Comparison of ENCODE assay signal across 22 cellular contexts in genomic region chr12:10223208-10223607, GRCh38. TPM values are rescaled to one million over a fixed set of nuclear protein-coding genes. Genes with fewer than 3 reads are reported as not detected.
A peak's percentile ranks its signal among the peaks of the same experiment; 100 is the strongest.
DNase-seq lines count a peak whose midpoint lies in the region; ATAC-seq, FAIRE-seq and TF ChIP-seq lines count a peak whose summit lies in the region.
"Had no signal": no experiment of that assay in that cellular context is flagged by ENCODE, and none has a peak within 500 bp of the region (broad histone marks: within the 10 kb centered on the region; RNA-seq: fewer than 3 reads in every experiment).

No MANE protein-coding gene starts in this region.

- DNase-seq in CD8-positive, alpha-beta memory T cell = no peak
- DNase-seq in dorsolateral prefrontal cortex (peak in 3 of 10 donors; percentile 48 to 62 (median 50)), osteoblast (ENCODE audit: insufficient read length, low spot score, missing footprints) (peak; percentile 27), urothelium cell line (ENCODE audit: low spot score) (no peak), foreskin fibroblast (no peak), WTC11 (ENCODE audit: low spot score) (no peak), EL (no peak)
- DNase-seq: CD4-positive, alpha-beta memory T cell; DMS53; GF-D8; NCI-H1105; NCI-H2081; NCI-H2171; NCI-H524 treated with DMSO at 0.1 percent for 48 hours; NCI-H82; OCI-M1; SJCRH30 had no signal

- H3K27ac ChIP-seq in CD8-positive, alpha-beta memory T cell (ENCODE audit: low read depth, low read length) = no peak overlapping the region
- H3K27ac ChIP-seq in dorsolateral prefrontal cortex (peak overlapping the region in 43 of 59 donors; percentile 0 to 85 (median 47)), osteoblast (ENCODE audit: low read depth, low read length) (no peak overlapping the region)
- H3K27ac ChIP-seq: BLaER1, SJCRH30 had no signal

- peaks cover 18 to 52% (median 21%) of the 10 kb centered on the region in 3 donors for H3K4me1 Mint-ChIP-seq in CD8-positive, alpha-beta memory T cell
- no peaks in the 10 kb centered on the region for H3K4me1 Mint-ChIP-seq in WTC11
- H3K4me1 Mint-ChIP-seq: GM23338 had no signal

- POLR2A ChIA-PET in CD8-positive, alpha-beta memory T cell (lab: Charles Lee) = no interaction called here
- POLR2A ChIA-PET in WTC11 (lab: Charles Lee) = no interaction called here

- H3K27ac Mint-ChIP-seq in CD8-positive, alpha-beta memory T cell = peak overlapping the region in 5 of 8 donors; percentile 4 to 53 (median 25)
- H3K27ac Mint-ChIP-seq in WTC11 = no peak overlapping the region
- H3K27ac Mint-ChIP-seq: GM23338 had no signal

- no peaks in the 10 kb centered on the region for H3K9me3 ChIP-seq in CD8-positive, alpha-beta memory T cell (ENCODE audit: low read length)
- no peaks in the 10 kb centered on the region for H3K9me3 ChIP-seq in osteoblast (ENCODE audit: low read depth, low read length)
- H3K9me3 ChIP-seq: BLaER1, HAP-1, SJCRH30 had no signal

- no peaks in the 10 kb centered on the region for H3K27me3 Mint-ChIP-seq in CD8-positive, alpha-beta memory T cell
- no peaks in the 10 kb centered on the region for H3K27me3 Mint-ChIP-seq in WTC11 (ENCODE audit: low read depth)
- H3K27me3 Mint-ChIP-seq: CD4-positive, alpha-beta memory T cell had no signal

- no peak overlapping the region for H2AFZ ChIP-seq in osteoblast (ENCODE audit: low read length)
- H2AFZ ChIP-seq: GM23338 had no signal

- peak overlapping the region in 1 of 7 donors; percentile 43 for H3K4me3 Mint-ChIP-seq in CD8-positive, alpha-beta memory T cell
- H3K4me3 Mint-ChIP-seq in WTC11 = no peak overlapping the region
- H3K4me3 Mint-ChIP-seq: CD4-positive, alpha-beta memory T cell; GM23338 had no signal

- peaks cover 4% of the 10 kb centered on the region for H4K20me1 ChIP-seq in osteoblast (ENCODE audit: insufficient read depth, low read length)
- H4K20me1 ChIP-seq: BLaER1 had no signal

- TF ChIP-seq CTCF in dorsolateral prefrontal cortex (IDR thresholded peaks at IDR 0.05 in 54 of 56, conservative IDR thresholded peaks at IDR 0.05 in 2 of 56; ENCODE audit: low read depth in 1 of 56, partially characterized antibody in 56 of 56) (no peak), osteoblast (IDR thresholded peaks at IDR 0.05; ENCODE audit: extremely low read depth, low read depth, low read length) (no peak), foreskin fibroblast (IDR thresholded peaks at IDR 0.05; ENCODE audit: low read depth, low read length) (no peak), WTC11 (IDR thresholded peaks at IDR 0.05) (no peak)

- ATAC-seq in WTC11 = no peak
- ATAC-seq: GM23338 had no signal

- peaks cover 23 to 64% (median 34%) of the 10 kb centered on the region in 3 donors for H3K36me3 Mint-ChIP-seq in CD8-positive, alpha-beta memory T cell
- peaks cover 55% of the 10 kb centered on the region for H3K36me3 Mint-ChIP-seq in WTC11

- FAIRE-seq in urothelium cell line (lab: Jason Lieb, UNC) = peak; percentile 32
- FAIRE-seq: RCC 7860 had no signal

- intact Hi-C loops in dorsolateral prefrontal cortex (cut with DNase I) = no loop called here

- peaks cover 0 to 2% (median 0%) of the 10 kb centered on the region in 5 donors for H3K9me3 Mint-ChIP-seq in CD8-positive, alpha-beta memory T cell
- H3K9me3 Mint-ChIP-seq in WTC11 = 0 out of 2 replicates have a peak, but pooled peaks cover 5% of the 10 kb centered on the region
- H3K9me3 Mint-ChIP-seq: GM23338 had no signal

- H3K27me3 ChIP-seq in CD8-positive, alpha-beta memory T cell (ENCODE audit: insufficient read depth, low read length, poor library complexity, severe bottlenecking) = no peaks in the 10 kb centered on the region
- H3K27me3 ChIP-seq in dorsolateral prefrontal cortex (no peaks in the 10 kb centered on the region), osteoblast (ENCODE audit: insufficient read depth, low read length) (no peaks in the 10 kb centered on the region)
- H3K27me3 ChIP-seq: BLaER1, SJCRH30 had no signal

- H3K36me3 ChIP-seq in CD8-positive, alpha-beta memory T cell (ENCODE audit: insufficient read depth, low read length) = peaks cover 3% of the 10 kb centered on the region
- peaks cover 49% of the 10 kb centered on the region for H3K36me3 ChIP-seq in osteoblast (ENCODE audit: insufficient read depth, low read length)

- H3K4me2 ChIP-seq in osteoblast (ENCODE audit: insufficient read depth, low read length) = no peak overlapping the region
- H3K4me2 ChIP-seq: BLaER1, GM23338 had no signal

- CTCF ChIA-PET in CD8-positive, alpha-beta memory T cell (lab: Charles Lee) = interaction anchor here (1.3 kb wide), 1 partner anchor 12 kb away, joined by 3 read pairs; no protein-coding TSS in a partner anchor
- CTCF ChIA-PET in WTC11 (lab: Charles Lee) = no interaction called here

- H3K4me3 ChIP-seq in CD8-positive, alpha-beta memory T cell (ENCODE audit: low read length) = no peak overlapping the region
- no peak overlapping the region for H3K4me3 ChIP-seq in dorsolateral prefrontal cortex
- no peak overlapping the region for H3K4me3 ChIP-seq in osteoblast (ENCODE audit: insufficient read depth, low read length)
- no peak overlapping the region for H3K4me3 ChIP-seq in foreskin fibroblast (ENCODE audit: low read depth in 1 of 2, low read length in 2 of 2)
- H3K4me3 ChIP-seq: BLaER1, GM23338, HAP-1, SJCRH30 had no signal

- H3K79me2 ChIP-seq in osteoblast (ENCODE audit: insufficient read depth, low read length) = no peaks in the 10 kb centered on the region

- no peaks in the 10 kb centered on the region for H3K4me1 ChIP-seq in CD8-positive, alpha-beta memory T cell (ENCODE audit: insufficient read depth, low read length)
- H3K4me1 ChIP-seq in osteoblast (ENCODE audit: insufficient read depth, low read length) = no peaks in the 10 kb centered on the region
- H3K4me1 ChIP-seq: HAP-1, SJCRH30 had no signal

TF ChIP-seq in WTC11, 78 proteins besides CTCF, POLR2A, EP300 and RAD21 (continues in another document):
- TF ChIP-seq FOXP4 (CRISPR knock-in tag; IDR thresholded peaks at IDR 0.05) (no peak), ESRRA (CRISPR knock-in tag; IDR thresholded peaks at IDR 0.05; ENCODE audit: borderline replicate concordance) (no peak), TP53 (CRISPR knock-in tag; IDR thresholded peaks at IDR 0.05) (no peak), CDX4 (CRISPR knock-in tag; IDR thresholded peaks at IDR 0.05; ENCODE audit: borderline replicate concordance) (no peak), USF2 (CRISPR knock-in tag; IDR thresholded peaks at IDR 0.05) (no peak), PRRX2 (CRISPR knock-in tag; IDR thresholded peaks at IDR 0.05) (no peak), ELF4 (CRISPR knock-in tag; IDR thresholded peaks at IDR 0.05; ENCODE audit: low read depth) (no peak), FOXJ3 (CRISPR knock-in tag; IDR thresholded peaks at IDR 0.05; ENCODE audit: borderline replicate concordance) (no peak), E2F1 (CRISPR knock-in tag; IDR thresholded peaks at IDR 0.05) (no peak), ZNF317 (CRISPR knock-in tag; IDR thresholded peaks at IDR 0.05; ENCODE audit: borderline replicate concordance, low read depth) (no peak)

RNA-seq across cellular contexts. Expression of gene GABARAPL1, which starts 10.5 kb away (rescaled TPM):
- total RNA-seq in CD8-positive, alpha-beta memory T cell = 10 to 100 TPM; 25.0 to 26.6 TPM
- polyA plus RNA-seq in CD8-positive, alpha-beta memory T cell = 40.5 TPM
- total RNA-seq in dorsolateral prefrontal cortex = 100 to 1,000 TPM; 163 to 583 (median 420) TPM
- total RNA-seq in osteoblast = 64.2 and 65.9 TPM in 2 replicates
- 85.2 to 90.3 TPM (median 87.8 TPM) in 3 replicates for total RNA-seq in WTC11 (2021)

RNA-seq across cellular contexts. Expression of gene TMEM52B, which starts 44.4 kb away (rescaled TPM):
- total RNA-seq in CD8-positive, alpha-beta memory T cell = not detected
- not detected for polyA plus RNA-seq in CD8-positive, alpha-beta memory T cell
- total RNA-seq in dorsolateral prefrontal cortex (1 to 10 TPM in 46 of 120 experiments, under 1 TPM in 65, not detected in 9; 0.18 to 3.5 (median 0.87) TPM), osteoblast (not detected in 2 replicates), WTC11 (2021) (not detected in 3 replicates)
- total RNA-seq: CD4-positive, alpha-beta memory T cell; GM23338; HT1080; SJCRH30 had no signal
- polyA plus RNA-seq: CD4-positive, alpha-beta memory T cell; GM23338 had no signal

RNA-seq across cellular contexts. Expression of gene OLR1, which starts 51.3 kb away (rescaled TPM):
- under 1 TPM; 0.11 to 0.42 TPM for total RNA-seq in CD8-positive, alpha-beta memory T cell
- polyA plus RNA-seq in CD8-positive, alpha-beta memory T cell = not detected
- total RNA-seq in dorsolateral prefrontal cortex = 10 to 100 TPM in 57 of 120 experiments, 1 to 10 TPM in 63; 2.3 to 34.4 (median 9.7) TPM
- total RNA-seq in osteoblast = under 0.01 and 0.29 TPM in 2 replicates
- total RNA-seq in WTC11 (2021) = 0.09 to 0.21 TPM in 2 of 3 replicates, not detected in the other
- total RNA-seq: GM23338, HT1080, SJCRH30 had no signal
- polyA plus RNA-seq: CD4-positive, alpha-beta memory T cell; GM23338 had no signal

Comparison
In these comparisons a context has a peak if more than half of its experiments do, and no peak if none do; other contexts are left out.
1. H3K27ac ChIP-seq: peak in dorsolateral prefrontal cortex (43 of 59); none in CD8-positive, alpha-beta memory T cell (single experiment) and osteoblast (single experiment).